ENCODE assay signal across 22 cellular contexts in genomic region chr3:108834551-108834950, GRCh38. TPM values are rescaled to one million over a fixed set of nuclear protein-coding genes. Genes with fewer than 3 reads are reported as not detected.
DNase-seq lines count a peak whose midpoint lies in the region; ATAC-seq and TF ChIP-seq lines count a peak whose summit lies in the region.
"Had no signal": no experiment of that assay in that cellular context is flagged by ENCODE, and none has a peak within 500 bp of the region (broad histone marks: within the 10 kb centered on the region; RNA-seq: fewer than 3 reads in every experiment).

No MANE protein-coding gene starts in this region.

- POLR2A ChIA-PET in activated CD4-positive, alpha-beta T cell treated with anti-CD3 and anti-CD28 coated beads for 36 hours (lab: Charles Lee), result interaction anchor here (1.0 to 1.2 kb wide), 2 partner anchors 10 to 711 kb away, joined by 3 to 4 read pairs; no protein-coding TSS in a partner anchor
- POLR2A ChIA-PET in CD8-positive, alpha-beta T cell (lab: Charles Lee), result interaction anchor here (0.8 to 1.0 kb wide), 2 partner anchors 10 to 13 kb away, joined by 3 to 4 read pairs; no protein-coding TSS in a partner anchor
- POLR2A ChIA-PET in activated CD8-positive, alpha-beta T cell treated with anti-CD3 and anti-CD28 coated beads for 36 hours (lab: Charles Lee), result interaction anchor here (0.6 to 2.4 kb wide), 5 partner anchors 10 to 626 kb away, joined by 3 to 10 read pairs (median 4); partner anchors contain the start of gene TRAT1

- intact Hi-C loops in activated CD4-positive, alpha-beta T cell treated with anti-CD3 and anti-CD28 coated beads for 36 hours (cut with DNase I, micrococcal nuclease), result loop anchor here (1.0 to 10.0 kb wide), 4 partner anchors 8 to 750 kb away; no protein-coding TSS in a partner anchor
- intact Hi-C loops in CD8-positive, alpha-beta T cell (cut with DNase I, micrococcal nuclease), result loop anchor here (2.0 to 10.0 kb wide), 4 partner anchors 16 to 750 kb away; partner anchors contain the start of genes CIP2A (in 1 of the 2), DZIP3 (in 1 of the 2) and IFT57 (in 1 of the 2)
- intact Hi-C loops in activated CD8-positive, alpha-beta T cell treated with anti-CD3 and anti-CD28 coated beads for 36 hours (cut with micrococcal nuclease), result no loop called here

- H3K9me3 ChIP-seq in CD8-positive, alpha-beta T cell (ENCODE audit: low read length), result no peaks in the 10 kb centered on the region
- H3K9me3 ChIP-seq: right atrium auricular region, stomach, transverse colon had no signal

- no peak for TF ChIP-seq CTCF in CD8-positive, alpha-beta T cell (IDR thresholded peaks at IDR 0.05)
- TF ChIP-seq CTCF in activated CD8-positive, alpha-beta T cell treated with anti-CD3 and anti-CD28 coated beads for 36 hours (IDR thresholded peaks at IDR 0.05), result no peak

- no peaks in the 10 kb centered on the region for H3K36me3 ChIP-seq in CD8-positive, alpha-beta T cell (ENCODE audit: insufficient read depth, low read length)
- H3K36me3 ChIP-seq: pancreas, right atrium auricular region, stomach, transverse colon had no signal

- peaks cover 64% of the 10 kb centered on the region for H3K4me1 ChIP-seq in CD8-positive, alpha-beta T cell (ENCODE audit: insufficient read depth, low read length)
- H3K4me1 ChIP-seq: pancreas, right atrium auricular region, stomach, transverse colon had no signal

- no peaks in the 10 kb centered on the region for H3K27me3 Mint-ChIP-seq in activated CD4-positive, alpha-beta T cell treated with anti-CD3 and anti-CD28 coated beads for 36 hours
- H3K27me3 Mint-ChIP-seq in CD8-positive, alpha-beta T cell (ENCODE audit: low read depth), result no peaks in the 10 kb centered on the region
- H3K27me3 Mint-ChIP-seq in activated CD8-positive, alpha-beta T cell treated with anti-CD3 and anti-CD28 coated beads for 36 hours, result no peaks in the 10 kb centered on the region
- H3K27me3 Mint-ChIP-seq in effector memory CD8-positive, alpha-beta T cell, result no peaks in the 10 kb centered on the region

- H3K27me3 ChIP-seq in CD8-positive, alpha-beta T cell (ENCODE audit: insufficient read depth, low read length), result no peaks in the 10 kb centered on the region
- H3K27me3 ChIP-seq: pancreas, right atrium auricular region, stomach, transverse colon had no signal

- H3K9me3 Mint-ChIP-seq in activated CD4-positive, alpha-beta T cell treated with anti-CD3 and anti-CD28 coated beads for 36 hours (ENCODE audit: low read depth), result no peaks in the 10 kb centered on the region
- no peaks in the 10 kb centered on the region for H3K9me3 Mint-ChIP-seq in CD8-positive, alpha-beta T cell
- H3K9me3 Mint-ChIP-seq in activated CD8-positive, alpha-beta T cell treated with anti-CD3 and anti-CD28 coated beads for 36 hours, result no peaks in the 10 kb centered on the region
- no peaks in the 10 kb centered on the region for H3K9me3 Mint-ChIP-seq in effector memory CD8-positive, alpha-beta T cell
- H3K9me3 Mint-ChIP-seq: mesothelial cell of epicardium, nephron, WTC11 had no signal

- DNase-seq in activated CD4-positive, alpha-beta T cell treated with anti-CD3 and anti-CD28 coated beads for 36 hours, result no peak
- no peak for DNase-seq in activated CD4-positive, alpha-beta T cell treated with anti-CD3 and anti-CD28 coated beads, Interleukin-2, amount 50 U/mL, for 48 hours
- DNase-seq in CD8-positive, alpha-beta T cell, result no peak
- DNase-seq in activated CD8-positive, alpha-beta T cell treated with anti-CD3 and anti-CD28 coated beads for 36 hours, result no peak
- no peak for DNase-seq in effector memory CD8-positive, alpha-beta T cell
- DNase-seq in NCI-H526 treated with DMSO at 0.1 percent for 48 hours (lab: John Stamatoyannopoulos, UW), result no peak
- no peak for DNase-seq in stimulated activated naive CD4-positive, alpha-beta T cell treated with Interleukin-2 at 50 U/mL for 16 hours (lab: John Stamatoyannopoulos, UW)
- DNase-seq: 8988T, glutamatergic neuron, NCI-H1105 treated with DMSO at 0.1 percent for 48 hours, NCI-H2029, NCI-H774, pancreas, stomach, T-helper 9 cell, transverse colon had no signal

- no peak overlapping the region for H3K27ac ChIP-seq in CD8-positive, alpha-beta T cell (ENCODE audit: low read depth, low read length)
- H3K27ac ChIP-seq: pancreas, right atrium auricular region, stomach, transverse colon had no signal

- H3K4me1 Mint-ChIP-seq in activated CD4-positive, alpha-beta T cell treated with anti-CD3 and anti-CD28 coated beads for 36 hours, result peaks cover 86% of the 10 kb centered on the region
- H3K4me1 Mint-ChIP-seq in CD8-positive, alpha-beta T cell (ENCODE audit: low read depth), result peaks cover 87% of the 10 kb centered on the region
- peaks cover 88% of the 10 kb centered on the region for H3K4me1 Mint-ChIP-seq in activated CD8-positive, alpha-beta T cell treated with anti-CD3 and anti-CD28 coated beads for 36 hours (ENCODE audit: low read depth)
- H3K4me1 Mint-ChIP-seq in effector memory CD8-positive, alpha-beta T cell (ENCODE audit: low read depth in 2 of 2), result peaks cover 42 to 90% of the 10 kb centered on the region in 2 donors
- H3K4me1 Mint-ChIP-seq: mesothelial cell of epicardium, nephron, WTC11 had no signal

- H3K27ac Mint-ChIP-seq in activated CD4-positive, alpha-beta T cell treated with anti-CD3 and anti-CD28 coated beads for 36 hours, result peak overlapping the region; percentile 92
- H3K27ac Mint-ChIP-seq in CD8-positive, alpha-beta T cell, result peak overlapping the region; percentile 90
- peak overlapping the region; percentile 79 for H3K27ac Mint-ChIP-seq in activated CD8-positive, alpha-beta T cell treated with anti-CD3 and anti-CD28 coated beads for 36 hours
- H3K27ac Mint-ChIP-seq in effector memory CD8-positive, alpha-beta T cell, result peak overlapping the region; percentile 86 to 99
- H3K27ac Mint-ChIP-seq: mesothelial cell of epicardium, nephron, WTC11 had no signal

- peak overlapping the region; percentile 74 for H3K4me3 Mint-ChIP-seq in activated CD4-positive, alpha-beta T cell treated with anti-CD3 and anti-CD28 coated beads for 36 hours
- peak overlapping the region; percentile 66 for H3K4me3 Mint-ChIP-seq in CD8-positive, alpha-beta T cell
- peak overlapping the region; percentile 34 for H3K4me3 Mint-ChIP-seq in activated CD8-positive, alpha-beta T cell treated with anti-CD3 and anti-CD28 coated beads for 36 hours
- H3K4me3 Mint-ChIP-seq in effector memory CD8-positive, alpha-beta T cell, result peak overlapping the region; percentile 72 to 84
- H3K4me3 Mint-ChIP-seq: mesothelial cell of epicardium, nephron, WTC11 had no signal

- ATAC-seq in activated CD4-positive, alpha-beta T cell treated with anti-CD3 and anti-CD28 coated beads for 36 hours, result peak; percentile 18
- peak; percentile 39 for ATAC-seq in CD8-positive, alpha-beta T cell
- ATAC-seq in activated CD8-positive, alpha-beta T cell treated with anti-CD3 and anti-CD28 coated beads for 36 hours, result peak; percentile 28
- ATAC-seq in effector memory CD8-positive, alpha-beta T cell (replicated peaks), result peak; percentile 44
- no peak for ATAC-seq in HG03354 (IDR thresholded peaks at IDR 0.05; ENCODE audit: poor library complexity, severe bottlenecking, unreplicated experiment)
- ATAC-seq: pancreas, SK-N-SH treated with all-trans-retinoic acid at 6 μM for 48 hours, WTC11 had no signal

- CTCF ChIA-PET in activated CD4-positive, alpha-beta T cell treated with anti-CD3 and anti-CD28 coated beads for 36 hours (lab: Charles Lee), result interaction anchor here (0.7 to 7.2 kb wide), 9 partner anchors 10 to 357 kb away, joined by 3 to 48 read pairs (median 4); partner anchors contain the start of gene TRAT1
- CTCF ChIA-PET in CD8-positive, alpha-beta T cell (lab: Charles Lee), result interaction anchor here (1.4 to 2.7 kb wide), 5 partner anchors 11 to 80 kb away, joined by 3 to 8 read pairs (median 6); no protein-coding TSS in a partner anchor
- CTCF ChIA-PET in activated CD8-positive, alpha-beta T cell treated with anti-CD3 and anti-CD28 coated beads for 36 hours (lab: Charles Lee), result interaction anchor here (1.2 to 5.0 kb wide), 6 partner anchors 10 to 81 kb away, joined by 3 to 31 read pairs (median 6); no protein-coding TSS in a partner anchor

- H3K36me3 Mint-ChIP-seq in activated CD4-positive, alpha-beta T cell treated with anti-CD3 and anti-CD28 coated beads for 36 hours (ENCODE audit: low read depth), result peaks cover 19% of the 10 kb centered on the region
- peaks cover 63% of the 10 kb centered on the region for H3K36me3 Mint-ChIP-seq in CD8-positive, alpha-beta T cell
- H3K36me3 Mint-ChIP-seq in activated CD8-positive, alpha-beta T cell treated with anti-CD3 and anti-CD28 coated beads for 36 hours (ENCODE audit: low read depth), result peaks cover 37% of the 10 kb centered on the region
- H3K36me3 Mint-ChIP-seq in effector memory CD8-positive, alpha-beta T cell (ENCODE audit: insufficient read depth), result peaks cover 35% of the 10 kb centered on the region
- H3K36me3 Mint-ChIP-seq: mesothelial cell of epicardium, WTC11 had no signal

- no peak overlapping the region for H3K4me3 ChIP-seq in CD8-positive, alpha-beta T cell (ENCODE audit: low read depth, low read length)
- H3K4me3 ChIP-seq: pancreas, right atrium auricular region, stomach, transverse colon had no signal

RNA-seq across cellular contexts. Expression of gene TRAT1, which starts 12.0 kb away (rescaled TPM):
- total RNA-seq in activated CD4-positive, alpha-beta T cell treated with anti-CD3 and anti-CD28 coated beads for 36 hours, result 10 to 100 TPM; 17.2 to 22.5 TPM
- total RNA-seq in CD8-positive, alpha-beta T cell, result 10 to 100 TPM; 42.5 to 43.4 TPM
- total RNA-seq in activated CD8-positive, alpha-beta T cell treated with anti-CD3 and anti-CD28 coated beads for 36 hours, result 10 to 100 TPM; 13.8 to 15.5 TPM
- total RNA-seq: mesothelial cell of epicardium had no signal
